11 cellular contexts compared by ENCODE assay signal in the genomic region with DNA sequence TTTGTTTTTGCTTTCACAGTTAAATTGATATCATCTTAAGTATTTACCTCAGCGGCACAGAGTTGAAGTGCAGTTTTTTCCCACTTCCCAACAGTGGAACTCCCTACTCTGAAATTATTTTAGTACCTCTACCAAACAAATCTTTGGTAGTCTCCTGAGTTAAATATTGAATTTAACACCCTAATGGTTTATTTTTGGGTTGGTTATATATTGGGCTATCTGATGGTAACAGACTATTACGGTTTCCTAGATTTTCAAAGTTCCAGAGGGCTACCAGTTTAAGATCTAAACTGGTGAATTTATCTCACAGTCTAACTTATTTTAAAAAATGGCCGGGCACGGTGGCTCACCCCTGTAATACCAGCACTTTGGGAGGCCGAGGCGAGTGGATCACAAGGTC. TPM values are rescaled to one million over a fixed set of nuclear protein-coding genes. Genes with fewer than 3 reads are reported as not detected.
DNase-seq lines count a peak whose midpoint lies in the region; ATAC-seq, FAIRE-seq and TF ChIP-seq lines count a peak whose summit lies in the region.
"Had no signal": no experiment of that assay in that cellular context is flagged by ENCODE, and none has a peak within 500 bp of the region (broad histone marks: within the 10 kb centered on the region; RNA-seq: fewer than 3 reads in every experiment).

No MANE protein-coding gene starts in this region.

- H3K79me2 ChIP-seq in keratinocyte (ENCODE audit: control insufficient read depth, insufficient read depth, low read length), result peaks cover 79% of the 10 kb centered on the region

- no peak for FAIRE-seq in keratinocyte (lab: Jason Lieb, UNC)
- FAIRE-seq: GM18507 had no signal

- DNase-seq in left ventricle myocardium inferior (no peak), cardiac septum (ENCODE audit: low spot score) (no peak), keratinocyte (ENCODE audit: low read depth, low spot score) (no peak), MV-4-11 (lab: John Stamatoyannopoulos, UW) (no peak), HK-2 (ENCODE audit: unreplicated experiment) (no peak), omental fat pad (ENCODE audit: low spot score) (no peak)
- DNase-seq in activated CD4-positive, alpha-beta memory T cell treated with anti-CD3 and anti-CD28 coated beads, Interleukin-2, amount 10 ng/mL, durations not matched to agents 7 days and 5 days, result no peak
- DNase-seq: NCI-H510A had no signal

- no peak overlapping the region for H3K27ac Mint-ChIP-seq in activated CD4-positive, alpha-beta memory T cell treated with anti-CD3 and anti-CD28 coated beads, Interleukin-2, amount 10 ng/mL, durations not matched to agents 7 days and 5 days

- intact Hi-C loops in left ventricle myocardium inferior (cut with micrococcal nuclease), result no loop called here
- intact Hi-C loops in cardiac septum (cut with DNase I), result loop anchor here (10.0 kb wide), 3 partner anchors 177 to 287 kb away; no protein-coding TSS in a partner anchor

- no peaks in the 10 kb centered on the region for H3K9me3 Mint-ChIP-seq in activated CD4-positive, alpha-beta memory T cell treated with anti-CD3 and anti-CD28 coated beads, Interleukin-2, amount 10 ng/mL, durations not matched to agents 7 days and 5 days

- no peak for TF ChIP-seq CTCF in left ventricle myocardium inferior (IDR thresholded peaks at IDR 0.05; ENCODE audit: borderline replicate concordance)
- TF ChIP-seq CTCF in keratinocyte (optimal IDR thresholded peaks at IDR 0.05 in 1 of 3, IDR thresholded peaks at IDR 0.05 in 1 of 3, conservative IDR thresholded peaks at IDR 0.05 in 1 of 3; ENCODE audit: extremely low read depth in 1 of 3, insufficient read depth in 2 of 3, low read length in 3 of 3), result no peak
- no peak for TF ChIP-seq CTCF in omental fat pad (IDR thresholded peaks at IDR 0.05)

- H3K27me3 ChIP-seq in left ventricle myocardium inferior (ENCODE audit: low read depth), result no peaks in the 10 kb centered on the region
- H3K27me3 ChIP-seq in keratinocyte (ENCODE audit: control insufficient read depth, extremely low read depth, insufficient read depth, low read length), result no peaks in the 10 kb centered on the region

- H3K9ac ChIP-seq in keratinocyte (ENCODE audit: control insufficient read depth, extremely low read depth, insufficient read depth, low read length), result no peak overlapping the region

- H3K36me3 Mint-ChIP-seq in activated CD4-positive, alpha-beta memory T cell treated with anti-CD3 and anti-CD28 coated beads, Interleukin-2, amount 10 ng/mL, durations not matched to agents 7 days and 5 days (ENCODE audit: low read depth), result no peaks in the 10 kb centered on the region

- peaks cover 36% of the 10 kb centered on the region for H3K4me1 Mint-ChIP-seq in activated CD4-positive, alpha-beta memory T cell treated with anti-CD3 and anti-CD28 coated beads, Interleukin-2, amount 10 ng/mL, durations not matched to agents 7 days and 5 days

- dilution Hi-C loops in keratinocyte (cut with MboI; ENCODE audit: extremely low pct_ligation_motif_present, low sequenced_read_pairs), result no loop called here

- peaks cover 25% of the 10 kb centered on the region for H3K27me3 Mint-ChIP-seq in activated CD4-positive, alpha-beta memory T cell treated with anti-CD3 and anti-CD28 coated beads, Interleukin-2, amount 10 ng/mL, durations not matched to agents 7 days and 5 days

- H3K9me1 ChIP-seq in keratinocyte (ENCODE audit: control insufficient read depth, extremely low read depth, insufficient read depth, low read length), result no peaks in the 10 kb centered on the region

- H3K9me3 ChIP-seq in left ventricle myocardium inferior (replicated peaks), result no peaks in the 10 kb centered on the region
- no peaks in the 10 kb centered on the region for H3K9me3 ChIP-seq in keratinocyte (ENCODE audit: control insufficient read depth, low read depth, low read length)

- ATAC-seq in HG03196 (IDR thresholded peaks at IDR 0.05; ENCODE audit: unreplicated experiment) (no peak), omental fat pad (ENCODE audit: low FRiP score) (no peak)
- ATAC-seq: activated CD4-positive, CD25-positive, alpha-beta regulatory T cell treated with anti-CD3 and anti-CD28 coated beads, Interleukin-2, amount 50 U/mL, for 24 hours had no signal

- CTCF ChIA-PET in activated CD4-positive, alpha-beta memory T cell treated with anti-CD3 and anti-CD28 coated beads, Interleukin-2, amount 10 ng/mL, durations not matched to agents 7 days and 5 days (lab: Charles Lee), result interaction anchor here (0.5 kb wide), 1 partner anchor 553 kb away, joined by 3 read pairs; no protein-coding TSS in a partner anchor

- H3K4me3 ChIP-seq in left ventricle myocardium inferior (peak overlapping the region; percentile 89), keratinocyte (ENCODE audit: control insufficient read depth in 2 of 3, extremely low read depth in 1 of 3, insufficient read depth in 2 of 3, low read depth in 1 of 3, low read length in 3 of 3) (peak overlapping the region; percentile 65 to 98 (median 88))

- H3K4me1 ChIP-seq in left ventricle myocardium inferior (peaks cover 75% of the 10 kb centered on the region), keratinocyte (ENCODE audit: control insufficient read depth, extremely low read depth, insufficient read depth, low read length) (peaks cover 8% of the 10 kb centered on the region)

- no peak overlapping the region for H2AFZ ChIP-seq in keratinocyte (ENCODE audit: control insufficient read depth, low read length)

- H4K20me1 ChIP-seq in keratinocyte (ENCODE audit: control insufficient read depth, extremely low read depth, insufficient read depth, low read length), result no peaks in the 10 kb centered on the region

- H3K36me3 ChIP-seq in left ventricle myocardium inferior, result no peaks in the 10 kb centered on the region
- H3K36me3 ChIP-seq in keratinocyte (ENCODE audit: control insufficient read depth in 2 of 2, extremely low read depth in 1 of 2, insufficient read depth in 2 of 2, low read length in 2 of 2), result no peaks in the 10 kb centered on the region

- peak overlapping the region; percentile 94 for H3K27ac ChIP-seq in left ventricle myocardium inferior (replicated peaks)
- H3K27ac ChIP-seq in keratinocyte (ENCODE audit: control insufficient read depth, insufficient read depth, low read length), result no peak overlapping the region

- POLR2A ChIA-PET in activated CD4-positive, alpha-beta memory T cell treated with anti-CD3 and anti-CD28 coated beads, Interleukin-2, amount 10 ng/mL, durations not matched to agents 7 days and 5 days (lab: Charles Lee), result interaction anchor here (1.3 to 3.6 kb wide), 2 partner anchors 8 to 243 kb away, joined by 4 to 33 read pairs; partner anchors contain the start of gene IFRD1

- H3K4me2 ChIP-seq in keratinocyte (ENCODE audit: control insufficient read depth, extremely low read depth, insufficient read depth, low read depth, low read length), result peak overlapping the region; percentile 79

- H3K4me3 Mint-ChIP-seq in activated CD4-positive, alpha-beta memory T cell treated with anti-CD3 and anti-CD28 coated beads, Interleukin-2, amount 10 ng/mL, durations not matched to agents 7 days and 5 days, result peak overlapping the region; percentile 87

RNA-seq across cellular contexts. Expression of gene ZNF277, which starts 1.3 kb away (rescaled TPM):
- 14.6 TPM for total RNA-seq in left ventricle myocardium inferior
- 16.3 TPM for total RNA-seq in cardiac septum
- 10 to 100 TPM; 27.4 to 27.6 TPM for total RNA-seq in activated CD4-positive, alpha-beta memory T cell treated with anti-CD3 and anti-CD28 coated beads, Interleukin-2, amount 10 ng/mL, durations not matched to agents 7 days and 5 days
- 13.2 to 20.2 TPM (median 14.3 TPM) in 3 replicates for polyA plus RNA-seq in keratinocyte
- polyA plus RNA-seq in keratinocyte (2011; ENCODE audit: low read depth), result 53.8 TPM
- polyA plus RNA-seq in keratinocyte (2011; cell fraction: cytosol; rRNA removed), result 14.5 and 21.6 TPM in 2 replicates
- 7.5 and 11.5 TPM in 2 replicates for polyA plus RNA-seq in keratinocyte (2011; cell fraction: nucleus; rRNA removed)
- polyA plus RNA-seq in keratinocyte (2012; ENCODE audit: low replicate concordance), result 15.4 and 28.9 TPM in 2 replicates
- 0.98 to 20.5 TPM (median 13.2 TPM) in 3 replicates for polyA minus RNA-seq in keratinocyte
- polyA minus RNA-seq in keratinocyte (2011; cell fraction: cytosol; rRNA and poly(A)+ RNA removed), result 30.3 TPM
- 13.2 and 19.5 TPM in 2 replicates for polyA minus RNA-seq in keratinocyte (2011; cell fraction: nucleus; rRNA and poly(A)+ RNA removed)
- 10 to 100 TPM; 15.9 to 24.9 (median 19.3) TPM for total RNA-seq in omental fat pad

RNA-seq across cellular contexts. Expression of gene DOCK4, which starts 1.6 kb away (rescaled TPM):
- total RNA-seq in left ventricle myocardium inferior (15.2 TPM), cardiac septum (18.5 TPM), omental fat pad (10 to 100 TPM; 47.5 to 86.9 (median 59.7) TPM)
- total RNA-seq in activated CD4-positive, alpha-beta memory T cell treated with anti-CD3 and anti-CD28 coated beads, Interleukin-2, amount 10 ng/mL, durations not matched to agents 7 days and 5 days, result under 1 TPM; 0.35 to 0.50 TPM
- 6.2 to 18.9 TPM (median 13.9 TPM) in 3 replicates for polyA plus RNA-seq in keratinocyte
- 11.2 TPM for polyA plus RNA-seq in keratinocyte (2011; ENCODE audit: low read depth)
- polyA plus RNA-seq in keratinocyte (2011; cell fraction: cytosol; rRNA removed), result 5.1 and 6.2 TPM in 2 replicates
- polyA plus RNA-seq in keratinocyte (2011; cell fraction: nucleus; rRNA removed), result 15.0 and 20.8 TPM in 2 replicates
- 1.5 and 12.2 TPM in 2 replicates for polyA plus RNA-seq in keratinocyte (2012; ENCODE audit: low replicate concordance)
- 16.6 to 61.7 TPM (median 17.1 TPM) in 3 replicates for polyA minus RNA-seq in keratinocyte
- polyA minus RNA-seq in keratinocyte (2011; cell fraction: cytosol; rRNA and poly(A)+ RNA removed), result 10.4 TPM
- 31.2 and 76.5 TPM in 2 replicates for polyA minus RNA-seq in keratinocyte (2011; cell fraction: nucleus; rRNA and poly(A)+ RNA removed)

Comparison
In these comparisons a context has a peak if more than half of its experiments do, and no peak if none do; other contexts are left out.
1. RNA of gene DOCK4, which starts 1.6 kb away (total RNA-seq): 47.5 to 86.9 TPM in omental fat pad, 18.5 TPM in cardiac septum (single experiment) and 15.2 TPM in left ventricle myocardium inferior (single experiment); 0.35 to 0.50 TPM in activated CD4-positive, alpha-beta memory T cell treated with anti-CD3 and anti-CD28 coated beads, Interleukin-2, amount 10 ng/mL, durations not matched to agents 7 days and 5 days; every median in the first group is over 10 times any median in the second.